12 cellular contexts compared by ENCODE assay signal in the genomic region with DNA sequence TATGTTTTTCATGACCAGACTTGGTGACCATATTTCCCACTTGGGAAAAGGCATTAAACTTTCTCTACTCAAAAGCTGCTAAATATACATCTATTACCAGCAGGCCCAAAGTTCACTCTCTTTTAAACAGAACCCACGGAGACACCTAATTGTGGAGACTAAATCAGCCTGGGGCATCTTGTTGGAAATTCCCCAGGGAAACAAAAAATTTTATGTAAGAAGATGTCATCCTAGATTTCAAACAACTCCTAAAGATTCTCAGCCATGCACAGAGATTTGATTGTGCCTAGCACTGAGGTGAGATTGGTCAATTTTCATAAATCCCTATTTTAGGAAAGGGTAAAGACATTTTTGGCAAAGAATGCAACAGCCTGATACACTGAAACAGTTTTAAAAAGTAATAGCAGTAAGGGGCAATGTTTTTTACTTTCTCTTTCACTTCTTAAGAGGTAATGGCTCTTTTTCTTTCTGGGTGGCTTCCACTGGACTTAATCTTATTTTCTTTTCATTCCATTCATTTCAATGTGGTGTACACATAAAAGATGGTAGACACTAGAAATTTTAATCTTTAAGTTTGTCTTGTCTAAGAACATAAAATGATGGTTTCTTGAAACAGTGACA. TPM values are rescaled to one million over a fixed set of nuclear protein-coding genes. Genes with fewer than 3 reads are reported as not detected.
DNase-seq lines count a peak whose midpoint lies in the region; ATAC-seq and TF ChIP-seq lines count a peak whose summit lies in the region.
"Had no signal": no experiment of that assay in that cellular context is flagged by ENCODE, and none has a peak within 500 bp of the region (broad histone marks: within the 10 kb centered on the region; RNA-seq: fewer than 3 reads in every experiment).

No MANE protein-coding gene starts in this region.

- H2AFZ ChIP-seq in ACC112 (ENCODE audit: low read length, unreplicated experiment) = peak overlapping the region; percentile 96

- ATAC-seq in GM18861 (IDR thresholded peaks at IDR 0.05; ENCODE audit: unreplicated experiment) (peak; percentile 47), HG03064 (IDR thresholded peaks at IDR 0.05; ENCODE audit: low read depth, unreplicated experiment) (peak; percentile 60)
- ATAC-seq: pancreas had no signal

- DNase-seq in NCI-H69 (lab: John Stamatoyannopoulos, UW) = no peak
- no peak for DNase-seq in endodermal cell
- DNase-seq in epidermal melanocyte (ENCODE audit: insufficient read length, low spot score) = no peak
- no peak for DNase-seq in brain microvascular endothelial cell
- DNase-seq: DMS 273 treated with DMSO at 0.1 percent for 48 hours, H7, NCI-H1105, pancreas had no signal

- peak overlapping the region; percentile 83 for H3K4me3 Mint-ChIP-seq in activated naive CD8-positive, alpha-beta T cell
- no peak overlapping the region for H3K4me3 Mint-ChIP-seq in endodermal cell

- in situ Hi-C loops in brain microvascular endothelial cell (cut with HindIII; ENCODE audit: low pct_ligation_motif_present, low sequenced_read_pairs) = no loop called here

- H3K27me3 ChIP-seq in ACC112 (ENCODE audit: insufficient read depth, low read length) (no peaks in the 10 kb centered on the region), endodermal cell (ENCODE audit: control insufficient read depth, insufficient read depth, low read length, poor library complexity, severe bottlenecking) (no peaks in the 10 kb centered on the region), brain microvascular endothelial cell (replicated peaks) (no peaks in the 10 kb centered on the region)
- H3K27me3 ChIP-seq: pancreas had no signal

- H3K9me3 ChIP-seq in endodermal cell (ENCODE audit: control insufficient read depth, low read length) = no peaks in the 10 kb centered on the region
- H3K9me3 ChIP-seq: pancreas had no signal

- H3K27ac Mint-ChIP-seq in activated naive CD8-positive, alpha-beta T cell = peak overlapping the region; percentile 16
- no peak overlapping the region for H3K27ac Mint-ChIP-seq in endodermal cell

- H3K27ac ChIP-seq in ACC112 (ENCODE audit: low read depth, low read length) (no peak overlapping the region), endodermal cell (ENCODE audit: low read depth, low read length) (no peak overlapping the region), brain microvascular endothelial cell (no peak overlapping the region)
- H3K27ac ChIP-seq: pancreas had no signal

- H3K9ac ChIP-seq in endodermal cell (ENCODE audit: extremely low read depth, low read length, poor library complexity, severe bottlenecking) = no peak overlapping the region

- TF ChIP-seq CTCF in endodermal cell (conservative IDR thresholded peaks at IDR 0.05) (no peak), brain microvascular endothelial cell (IDR thresholded peaks at IDR 0.05; ENCODE audit: low read depth, low read length, missing control alignments) (no peak)

- WGBS in endodermal cell (ENCODE audit: insufficient coverage in 1 of 2, insufficient read length in 1 of 2), 2 experiments = 91% methylated on average over 1 of the region's 1 CpG; no CpG with 5 or more reads in 1 of the 2 experiments

- peak overlapping the region; percentile 64 for H3K4me3 ChIP-seq in ACC112 (ENCODE audit: low read depth, low read length)
- no peak overlapping the region for H3K4me3 ChIP-seq in endodermal cell (ENCODE audit: low read length)
- no peak overlapping the region for H3K4me3 ChIP-seq in brain microvascular endothelial cell (ENCODE audit: low read depth, low read length)
- H3K4me3 ChIP-seq: pancreas had no signal

- no peaks in the 10 kb centered on the region for H3K79me2 ChIP-seq in ACC112 (ENCODE audit: control insufficient read depth, insufficient read depth, low read length, unreplicated experiment)

- H3K36me3 Mint-ChIP-seq in activated naive CD8-positive, alpha-beta T cell = no peaks in the 10 kb centered on the region
- no peaks in the 10 kb centered on the region for H3K36me3 Mint-ChIP-seq in endodermal cell (ENCODE audit: low read depth)

- H3K36me3 ChIP-seq in ACC112 (ENCODE audit: insufficient read depth, low read length) = no peaks in the 10 kb centered on the region
- H3K36me3 ChIP-seq in endodermal cell (ENCODE audit: control insufficient read depth, insufficient read depth, low read length) = no peaks in the 10 kb centered on the region
- no peaks in the 10 kb centered on the region for H3K36me3 ChIP-seq in brain microvascular endothelial cell (replicated peaks)
- H3K36me3 ChIP-seq: pancreas had no signal

- H3K9me3 Mint-ChIP-seq in activated naive CD8-positive, alpha-beta T cell (ENCODE audit: low read depth) = no peaks in the 10 kb centered on the region
- H3K9me3 Mint-ChIP-seq in endodermal cell = no peaks in the 10 kb centered on the region

- H3K27me3 Mint-ChIP-seq in activated naive CD8-positive, alpha-beta T cell = peaks cover 1% of the 10 kb centered on the region
- no peaks in the 10 kb centered on the region for H3K27me3 Mint-ChIP-seq in endodermal cell (ENCODE audit: insufficient read depth)

- no peaks in the 10 kb centered on the region for H3K4me1 ChIP-seq in ACC112 (ENCODE audit: control insufficient read depth, insufficient read depth, low read length, unreplicated experiment)
- H3K4me1 ChIP-seq in endodermal cell (ENCODE audit: control insufficient read depth, insufficient read depth, low read length) = no peaks in the 10 kb centered on the region
- H3K4me1 ChIP-seq: pancreas had no signal

- peaks cover 13% of the 10 kb centered on the region for H3K4me1 Mint-ChIP-seq in activated naive CD8-positive, alpha-beta T cell (ENCODE audit: low read depth)
- H3K4me1 Mint-ChIP-seq in endodermal cell = no peaks in the 10 kb centered on the region

RNA-seq across cellular contexts. Expression of a gene that starts 9.6 kb away (rescaled TPM):
- total RNA-seq in endodermal cell = not detected
- polyA plus RNA-seq in endodermal cell (2013, experiment 1 of 2) = not detected
- not detected for polyA plus RNA-seq in endodermal cell (2013, experiment 2 of 2)
- total RNA-seq: H7 had no signal
- polyA plus RNA-seq: pancreas had no signal

RNA-seq across cellular contexts. Expression of a gene that starts 23.3 kb away (rescaled TPM):
- not detected for total RNA-seq in endodermal cell
- not detected for polyA plus RNA-seq in endodermal cell (2013, experiment 1 of 2)
- polyA plus RNA-seq in endodermal cell (2013, experiment 2 of 2) = not detected
- total RNA-seq: H7, pancreas had no signal
- polyA plus RNA-seq: pancreas had no signal

RNA-seq across cellular contexts. Expression of a gene that starts 27.3 kb away (rescaled TPM):
- total RNA-seq in endodermal cell = not detected
- not detected for polyA plus RNA-seq in endodermal cell (2013, experiment 1 of 2)
- polyA plus RNA-seq in endodermal cell (2013, experiment 2 of 2) = not detected
- total RNA-seq: H7 had no signal
- polyA plus RNA-seq: pancreas had no signal

RNA-seq across cellular contexts. Expression of a gene that starts 35.2 kb away (rescaled TPM):
- not detected for total RNA-seq in endodermal cell
- polyA plus RNA-seq in endodermal cell (2013, experiment 1 of 2) = not detected
- polyA plus RNA-seq in endodermal cell (2013, experiment 2 of 2) = not detected
- total RNA-seq: H7 had no signal
- polyA plus RNA-seq: pancreas had no signal

RNA-seq across cellular contexts. Expression of a gene that starts 39.1 kb away (rescaled TPM):
- not detected for total RNA-seq in endodermal cell
- polyA plus RNA-seq in endodermal cell (2013, experiment 1 of 2) = not detected
- polyA plus RNA-seq in endodermal cell (2013, experiment 2 of 2) = not detected
- total RNA-seq: H7, pancreas had no signal
- polyA plus RNA-seq: pancreas had no signal
